8 cellular contexts compared by ENCODE assay signal in the genomic region with DNA sequence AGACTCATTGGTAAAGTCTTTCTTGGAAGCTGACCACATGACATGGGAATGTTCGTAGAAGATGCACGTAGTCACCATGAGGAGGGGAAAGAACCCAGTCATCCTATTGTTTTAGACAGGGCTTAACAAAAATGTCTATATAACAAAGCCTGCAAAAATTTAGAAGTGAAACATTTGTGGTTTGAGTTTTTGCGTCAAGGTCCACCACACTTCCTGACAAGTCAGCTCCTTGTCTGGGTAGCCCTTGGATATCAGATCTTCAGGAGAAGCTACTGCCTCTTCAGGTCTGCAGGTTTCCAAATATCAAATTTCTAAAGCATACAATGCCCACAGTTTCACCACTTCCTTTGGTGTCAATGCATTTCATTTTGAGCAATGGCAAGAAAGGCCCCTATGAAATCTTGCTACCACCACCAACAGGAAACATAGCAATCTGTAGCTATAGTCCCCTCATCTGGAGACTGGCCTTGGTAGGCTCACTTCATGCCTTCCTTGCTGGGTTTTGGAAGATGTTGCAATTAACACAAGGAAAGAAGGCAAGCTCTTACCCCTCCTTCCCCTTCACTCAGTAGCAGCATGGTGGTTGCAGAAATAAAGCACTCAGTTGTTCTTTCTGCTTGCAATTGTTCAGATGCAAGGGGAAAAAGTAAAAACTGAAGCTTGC.
DNase-seq lines count a peak whose midpoint lies in the region; ATAC-seq, FAIRE-seq and TF ChIP-seq lines count a peak whose summit lies in the region.

No MANE protein-coding gene starts in this region.

- WGBS in mesodermal cell (ENCODE audit: insufficient coverage in 2 of 2), 2 experiments, result 94 to 100% methylated on average over 1 to 2 of the region's 3 CpGs

- no peaks in the 10 kb centered on the region for H3K27me3 ChIP-seq in DND-41 (ENCODE audit: insufficient read depth, low read length, poor library complexity)

- no peak for FAIRE-seq in HTR-8/SVneo (lab: Jason Lieb, UNC)

- H3K4me2 ChIP-seq in DND-41 (ENCODE audit: insufficient read depth, low read length), result no peak overlapping the region

- H3K27me3 Mint-ChIP-seq in activated T-helper 1 cell treated with anti-CD3 and anti-CD28 coated beads, Interleukin-12 subunit alpha, Interleukin-12 subunit beta, Interleukin-2, Interleukin-4 antibody, amounts not matched to agents 30 ng/mL and 10 ng/mL and 1 ng/mL, durations not matched to agents 14 hours and 24 hours and 36 hours (ENCODE audit: insufficient read depth), result no peaks in the 10 kb centered on the region

- ATAC-seq in DND-41 (ENCODE audit: insufficient read depth, low read depth), result peak; percentile 75
- no peak for ATAC-seq in HG03108 (IDR thresholded peaks at IDR 0.05; ENCODE audit: unreplicated experiment)

- intact Hi-C loops in activated T-helper 1 cell treated with anti-CD3 and anti-CD28 coated beads, Interleukin-12 subunit alpha, Interleukin-12 subunit beta, Interleukin-2, Interleukin-4 antibody, amounts not matched to agents 30 ng/mL and 10 ng/mL and 1 ng/mL, durations not matched to agents 14 hours and 24 hours and 36 hours (cut with micrococcal nuclease), result loop anchor here (1.0 to 10.0 kb wide), 12 partner anchors 26 to 712 kb away; partner anchors contain the start of gene SIPA1L1

- peak overlapping the region; percentile 64 for H3K4me3 Mint-ChIP-seq in activated T-helper 1 cell treated with anti-CD3 and anti-CD28 coated beads, Interleukin-12 subunit alpha, Interleukin-12 subunit beta, Interleukin-2, Interleukin-4 antibody, amounts not matched to agents 30 ng/mL and 10 ng/mL and 1 ng/mL, durations not matched to agents 14 hours and 24 hours and 36 hours

- H3K27ac ChIP-seq in DND-41 (ENCODE audit: low read length), result peak overlapping the region; percentile 71
- H3K27ac ChIP-seq in mesodermal cell (ENCODE audit: low read depth, low read length, severe bottlenecking), result peak overlapping the region; percentile 85

- no peak overlapping the region for H3K9ac ChIP-seq in DND-41 (ENCODE audit: low read depth, low read length)

- in situ Hi-C loops in G401 (cut with HindIII; ENCODE audit: low sequenced_read_pairs), result no loop called here

- DNase-seq in DND-41 (peak; percentile 49), HTR-8/SVneo (ENCODE audit: insufficient read length, low spot score) (peak; percentile 92), retina (no peak), G401 (ENCODE audit: low spot score) (no peak), NCI-H1417 (lab: John Stamatoyannopoulos, UW) (no peak)
- DNase-seq in activated T-helper 1 cell treated with anti-CD3 and anti-CD28 coated beads, Interleukin-12 subunit alpha, Interleukin-12 subunit beta, Interleukin-2, Interleukin-4 antibody, amounts not matched to agents 30 ng/mL and 10 ng/mL and 1 ng/mL, durations not matched to agents 14 hours and 24 hours and 36 hours (ENCODE audit: low spot score), result peak; percentile 42

- H3K4me1 ChIP-seq in DND-41 (ENCODE audit: insufficient read depth, low read length) (peaks cover 24% of the 10 kb centered on the region), mesodermal cell (ENCODE audit: control insufficient read depth, insufficient read depth, low read length, poor library complexity, severe bottlenecking) (peaks cover 31% of the 10 kb centered on the region)

- no peaks in the 10 kb centered on the region for H3K9me3 Mint-ChIP-seq in activated T-helper 1 cell treated with anti-CD3 and anti-CD28 coated beads, Interleukin-12 subunit alpha, Interleukin-12 subunit beta, Interleukin-2, Interleukin-4 antibody, amounts not matched to agents 30 ng/mL and 10 ng/mL and 1 ng/mL, durations not matched to agents 14 hours and 24 hours and 36 hours

- H3K36me3 ChIP-seq in DND-41 (ENCODE audit: insufficient read depth, low read length) (no peaks in the 10 kb centered on the region), mesodermal cell (ENCODE audit: control insufficient read depth, insufficient read depth, low read length) (no peaks in the 10 kb centered on the region)

- H3K4me3 ChIP-seq in DND-41 (ENCODE audit: low read depth in 1 of 2, low read length in 2 of 2) (no peak overlapping the region), mesodermal cell (ENCODE audit: extremely low read depth, insufficient read depth, low read length, poor library complexity, severe bottlenecking) (no peak overlapping the region)

- H3K36me3 Mint-ChIP-seq in activated T-helper 1 cell treated with anti-CD3 and anti-CD28 coated beads, Interleukin-12 subunit alpha, Interleukin-12 subunit beta, Interleukin-2, Interleukin-4 antibody, amounts not matched to agents 30 ng/mL and 10 ng/mL and 1 ng/mL, durations not matched to agents 14 hours and 24 hours and 36 hours (ENCODE audit: low read depth), result no peaks in the 10 kb centered on the region

- TF ChIP-seq CTCF in DND-41 (IDR thresholded peaks at IDR 0.05; ENCODE audit: borderline replicate concordance, extremely low read depth, low read length, poor library complexity, severe bottlenecking), result no peak

- no peaks in the 10 kb centered on the region for H4K20me1 ChIP-seq in DND-41 (ENCODE audit: insufficient read depth, low read length)

- no peak overlapping the region for H2AFZ ChIP-seq in DND-41 (ENCODE audit: low read depth, low read length)

- H3K9me3 ChIP-seq in DND-41 (ENCODE audit: insufficient read depth, low read length, severe bottlenecking), result no peaks in the 10 kb centered on the region
- H3K9me3 ChIP-seq in mesodermal cell (ENCODE audit: control insufficient read depth, low read length), result no peaks in the 10 kb centered on the region

- H3K27ac Mint-ChIP-seq in activated T-helper 1 cell treated with anti-CD3 and anti-CD28 coated beads, Interleukin-12 subunit alpha, Interleukin-12 subunit beta, Interleukin-2, Interleukin-4 antibody, amounts not matched to agents 30 ng/mL and 10 ng/mL and 1 ng/mL, durations not matched to agents 14 hours and 24 hours and 36 hours, result peak overlapping the region; percentile 94

- H3K79me2 ChIP-seq in DND-41 (ENCODE audit: insufficient read depth, low read length), result no peaks in the 10 kb centered on the region

- peaks cover 58% of the 10 kb centered on the region for H3K4me1 Mint-ChIP-seq in activated T-helper 1 cell treated with anti-CD3 and anti-CD28 coated beads, Interleukin-12 subunit alpha, Interleukin-12 subunit beta, Interleukin-2, Interleukin-4 antibody, amounts not matched to agents 30 ng/mL and 10 ng/mL and 1 ng/mL, durations not matched to agents 14 hours and 24 hours and 36 hours (ENCODE audit: low read depth)

Comparison
In these comparisons a context has a peak if more than half of its experiments do, and no peak if none do; other contexts are left out.
1. DNase-seq: peak in DND-41 (single experiment), HTR-8/SVneo (single experiment) and activated T-helper 1 cell treated with anti-CD3 and anti-CD28 coated beads, Interleukin-12 subunit alpha, Interleukin-12 subunit beta, Interleukin-2, Interleukin-4 antibody, amounts not matched to agents 30 ng/mL and 10 ng/mL and 1 ng/mL, durations not matched to agents 14 hours and 24 hours and 36 hours (single experiment); none in retina (single experiment), G401 (single experiment) and NCI-H1417 (0 of 3).